Comparison of ENCODE assay signal across 13 cellular contexts in genomic region chr10:124600051-124600880, GRCh38.
A peak's percentile ranks its signal among the peaks of the same experiment; 100 is the strongest.
DNase-seq lines count a peak whose midpoint lies in the region; ATAC-seq and TF ChIP-seq lines count a peak whose summit lies in the region.
"Had no signal": no experiment of that assay in that cellular context is flagged by ENCODE, and none has a peak within 500 bp of the region (broad histone marks: within the 10 kb centered on the region; RNA-seq: fewer than 3 reads in every experiment).

No MANE protein-coding gene starts in this region.

- ATAC-seq in psoas muscle (no peak), GM19035 (IDR thresholded peaks at IDR 0.05; ENCODE audit: unreplicated experiment) (no peak)
- ATAC-seq: SK-N-SH treated with all-trans-retinoic acid at 6 μM for 48 hours had no signal

- H3K27ac ChIP-seq in Karpas-422 (ENCODE audit: low read length) (peak overlapping the region; percentile 98), psoas muscle (no peak overlapping the region), suprapubic skin (no peak overlapping the region)

- H2AFZ ChIP-seq in Karpas-422 (ENCODE audit: low read length), result no peak overlapping the region

- H3K4me1 Mint-ChIP-seq in glutamatergic neuron (ENCODE audit: low read depth, unreplicated experiment), result no peaks in the 10 kb centered on the region

- TF ChIP-seq CTCF in glutamatergic neuron (IDR thresholded peaks at IDR 0.05; ENCODE audit: partially characterized antibody, unreplicated experiment), result no peak
- TF ChIP-seq CTCF in psoas muscle (IDR thresholded peaks at IDR 0.05), result no peak
- TF ChIP-seq CTCF in suprapubic skin (IDR thresholded peaks at IDR 0.05), result no peak

- H3K4me2 ChIP-seq in Karpas-422 (ENCODE audit: low read depth, low read length, poor library complexity, severe bottlenecking), result peak overlapping the region; percentile 58

- no peak overlapping the region for H3K4me3 Mint-ChIP-seq in glutamatergic neuron (ENCODE audit: unreplicated experiment)

- H3K27me3 Mint-ChIP-seq in glutamatergic neuron (ENCODE audit: unreplicated experiment), result peaks cover 4% of the 10 kb centered on the region

- H3K4me1 ChIP-seq in Karpas-422 (ENCODE audit: low read length), result peaks cover 94% of the 10 kb centered on the region
- H3K4me1 ChIP-seq in psoas muscle, result no peaks in the 10 kb centered on the region
- H3K4me1 ChIP-seq in suprapubic skin, result no peaks in the 10 kb centered on the region

- no peaks in the 10 kb centered on the region for H3K9me2 ChIP-seq in Karpas-422 (replicated peaks; ENCODE audit: insufficient read depth, low read length)

- no peak overlapping the region for H3K4me3 ChIP-seq in H7 (ENCODE audit: insufficient read depth, low read depth, low read length)
- peak overlapping the region; percentile 42; the same call in 1 of the 2 replicates for H3K4me3 ChIP-seq in Karpas-422 (ENCODE audit: low read length)
- no peak overlapping the region for H3K4me3 ChIP-seq in psoas muscle
- H3K4me3 ChIP-seq in suprapubic skin, result no peak overlapping the region

- DNase-seq in H7 (peak; percentile 59), Karpas-422 (peak; percentile 63), glutamatergic neuron (peak; percentile 9), psoas muscle (peak; percentile 11 to 23), activated gamma-delta T cell treated with Interleukin-2 at 50 U/mL for 16 hours (no peak), suprapubic skin (ENCODE audit: low spot score in 2 of 2) (no peak)
- no peak for DNase-seq in activated CD4-positive, CD25-positive, alpha-beta regulatory T cell (lab: John Stamatoyannopoulos, UW)
- DNase-seq: C1 segment of cervical spinal cord, NCI-H1092 treated with DMSO at 0.1 percent for 48 hours, NCI-H1694, NCI-H345 had no signal

- peaks cover 3% of the 10 kb centered on the region for H3K9me3 Mint-ChIP-seq in glutamatergic neuron (ENCODE audit: unreplicated experiment)

- no peak overlapping the region for H3K27ac Mint-ChIP-seq in glutamatergic neuron (ENCODE audit: unreplicated experiment)

- no peaks in the 10 kb centered on the region for H3K9me3 ChIP-seq in Karpas-422 (ENCODE audit: low read length)
- no peaks in the 10 kb centered on the region for H3K9me3 ChIP-seq in psoas muscle
- H3K9me3 ChIP-seq in suprapubic skin, result no peaks in the 10 kb centered on the region

- WGBS in psoas muscle, 3 donors, result 91 to 96% (median 92%) methylated on average over 17 to 18 of the region's 18 CpGs
- WGBS in suprapubic skin, result 85% methylated on average over 7 of the region's 18 CpGs

- no peaks in the 10 kb centered on the region for H3K36me3 ChIP-seq in H7 (replicated peaks; ENCODE audit: control insufficient read depth, insufficient read depth, low read length)
- no peaks in the 10 kb centered on the region for H3K36me3 ChIP-seq in Karpas-422 (ENCODE audit: insufficient read depth, low read length)
- H3K36me3 ChIP-seq in psoas muscle (ENCODE audit: insufficient read depth in 1 of 2, low read depth in 1 of 2), result no peaks in the 10 kb centered on the region
- H3K36me3 ChIP-seq in suprapubic skin, result no peaks in the 10 kb centered on the region

- H3K9ac ChIP-seq in Karpas-422 (ENCODE audit: low read length), result peak overlapping the region; percentile 77

- intact Hi-C loops in psoas muscle (cut with DNase I), result no loop called here

- peaks cover 58% of the 10 kb centered on the region for H3K79me2 ChIP-seq in Karpas-422 (ENCODE audit: low read length)

- TF ChIP-seq POLR2A in suprapubic skin (IDR thresholded peaks at IDR 0.05), result no peak

- H3K27me3 ChIP-seq in H7 (ENCODE audit: control insufficient read depth, insufficient read depth, low read length), result no peaks in the 10 kb centered on the region
- no peaks in the 10 kb centered on the region for H3K27me3 ChIP-seq in Karpas-422 (ENCODE audit: low read length)
- H3K27me3 ChIP-seq in psoas muscle (ENCODE audit: insufficient read depth in 3 of 3, low read length in 2 of 3), result no peaks in the 10 kb centered on the region
- no peaks in the 10 kb centered on the region for H3K27me3 ChIP-seq in suprapubic skin

- peaks cover 4% of the 10 kb centered on the region for H3K36me3 Mint-ChIP-seq in glutamatergic neuron (ENCODE audit: unreplicated experiment)

- peaks cover 4% of the 10 kb centered on the region; the same call in 1 of the 2 replicates for H4K20me1 ChIP-seq in Karpas-422 (ENCODE audit: insufficient read depth, low read depth, low read length)

- TF ChIP-seq EP300 in suprapubic skin (IDR thresholded peaks at IDR 0.05), result no peak

Comparison
In these comparisons a context has a peak if more than half of its experiments do, and no peak if none do; other contexts are left out.
1. DNase-seq: peak in H7 (single experiment), Karpas-422 (single experiment), glutamatergic neuron (single experiment) and psoas muscle (2 of 2); none in activated gamma-delta T cell treated with Interleukin-2 at 50 U/mL for 16 hours (single experiment), activated CD4-positive, CD25-positive, alpha-beta regulatory T cell (0 of 4) and suprapubic skin (0 of 2).